ENCODE assay signal across 29 cellular contexts in genomic region chr16:27636453-27637200, GRCh38.
DNase-seq lines count a peak whose midpoint lies in the region; ATAC-seq and TF ChIP-seq lines count a peak whose summit lies in the region.
"Had no signal": no experiment of that assay in that cellular context is flagged by ENCODE, and none has a peak within 500 bp of the region (broad histone marks: within the 10 kb centered on the region; RNA-seq: fewer than 3 reads in every experiment).

No MANE protein-coding gene starts in this region.

- POLR2A ChIA-PET in activated CD4-positive, alpha-beta T cell treated with anti-CD3 and anti-CD28 coated beads, Interleukin-2, amount 10 ng/mL, durations not matched to agents 7 days and 5 days (lab: Charles Lee) = no interaction called here

- peaks cover 0 to 24% (median 0%) of the 10 kb centered on the region in 3 donors for H3K36me3 ChIP-seq in esophagus squamous epithelium
- H3K36me3 ChIP-seq: right atrium auricular region, uterus had no signal

- no peaks in the 10 kb centered on the region for H3K27me3 ChIP-seq in esophagus squamous epithelium
- H3K27me3 ChIP-seq: right atrium auricular region, testis, uterus had no signal

- H3K27ac Mint-ChIP-seq in activated CD4-positive, alpha-beta T cell treated with anti-CD3 and anti-CD28 coated beads, Interleukin-2, amount 10 ng/mL, durations not matched to agents 7 days and 5 days = peak overlapping the region; percentile 39
- peak overlapping the region; percentile 48 for H3K27ac Mint-ChIP-seq in stimulated activated effector memory CD8-positive, alpha-beta T cell treated with anti-CD3 and anti-CD28 coated beads, Interleukin-12 subunit alpha, Interleukin-12 subunit beta, amount 100 ng/mL, for 72 hours
- H3K27ac Mint-ChIP-seq: activated naive CD4-positive, alpha-beta T cell treated with anti-CD3 and anti-CD28 coated beads for 36 hours; activated T-helper 1 cell treated with anti-CD3 and anti-CD28 coated beads, Interleukin-12 subunit alpha, Interleukin-12 subunit beta, Interleukin-2, Interleukin-4 antibody, amounts not matched to agents 30 ng/mL and 10 ng/mL and 1 ng/mL, durations not matched to agents 14 hours and 24 hours and 36 hours; nephron; stimulated activated naive CD8-positive, alpha-beta T cell treated with anti-CD3 and anti-CD28 coated beads, Interleukin-15, Interleukin-2, amounts not matched to agents 100 ng/mL and 50 ng/mL, for 24 hours had no signal

- ATAC-seq in stimulated activated effector memory CD8-positive, alpha-beta T cell treated with anti-CD3 and anti-CD28 coated beads, Interleukin-12 subunit alpha, Interleukin-12 subunit beta, amount 100 ng/mL, for 72 hours = no peak
- no peak for ATAC-seq in GM18868 (IDR thresholded peaks at IDR 0.05; ENCODE audit: unreplicated experiment)
- ATAC-seq: mucosa of descending colon had no signal

- CTCF ChIA-PET in activated CD4-positive, alpha-beta T cell treated with anti-CD3 and anti-CD28 coated beads, Interleukin-2, amount 10 ng/mL, durations not matched to agents 7 days and 5 days (lab: Charles Lee) = interaction anchor here (1.2 kb wide), 1 partner anchor 10 kb away, joined by 6 read pairs; no protein-coding TSS in a partner anchor

- H3K4me1 Mint-ChIP-seq in activated CD4-positive, alpha-beta T cell treated with anti-CD3 and anti-CD28 coated beads, Interleukin-2, amount 10 ng/mL, durations not matched to agents 7 days and 5 days = peaks cover 5% of the 10 kb centered on the region
- peaks cover 12% of the 10 kb centered on the region for H3K4me1 Mint-ChIP-seq in stimulated activated effector memory CD8-positive, alpha-beta T cell treated with anti-CD3 and anti-CD28 coated beads, Interleukin-12 subunit alpha, Interleukin-12 subunit beta, amount 100 ng/mL, for 72 hours
- H3K4me1 Mint-ChIP-seq: CD4-positive, CD25-positive, alpha-beta regulatory T cell had no signal

- TF ChIP-seq CTCF in esophagus squamous epithelium (IDR thresholded peaks at IDR 0.05) = no peak

- intact Hi-C loops in esophagus squamous epithelium (cut with DNase I) = no loop called here

- no peaks in the 10 kb centered on the region for H3K27me3 Mint-ChIP-seq in activated CD4-positive, alpha-beta T cell treated with anti-CD3 and anti-CD28 coated beads, Interleukin-2, amount 10 ng/mL, durations not matched to agents 7 days and 5 days
- H3K27me3 Mint-ChIP-seq: CD4-positive, CD25-positive, alpha-beta regulatory T cell; stimulated activated naive CD8-positive, alpha-beta T cell treated with anti-CD3 and anti-CD28 coated beads, Interleukin-15, Interleukin-2, amounts not matched to agents 100 ng/mL and 50 ng/mL, for 24 hours had no signal

- TF ChIP-seq POLR2A in esophagus squamous epithelium (IDR thresholded peaks at IDR 0.05) = no peak

- no peaks in the 10 kb centered on the region for H3K9me3 ChIP-seq in esophagus squamous epithelium
- H3K9me3 ChIP-seq: mucosa of descending colon, right atrium auricular region, testis, uterus had no signal

- H3K4me1 ChIP-seq in esophagus squamous epithelium = peaks cover 13 to 79% (median 18%) of the 10 kb centered on the region in 3 donors
- H3K4me1 ChIP-seq: right atrium auricular region, testis, uterus had no signal

- no peak for DNase-seq in activated CD4-positive, alpha-beta T cell treated with anti-CD3 and anti-CD28 coated beads, Interleukin-2, amount 10 ng/mL, durations not matched to agents 7 days and 5 days
- no peak for DNase-seq in activated CD4-positive, alpha-beta T cell treated with anti-CD3 and anti-CD28 coated beads for 4 hours
- DNase-seq in NCI-H524 treated with DMSO at 0.1 percent for 48 hours (lab: John Stamatoyannopoulos, UW) = peak; percentile 90
- no peak for DNase-seq in esophagus squamous epithelium (lab: John Stamatoyannopoulos, UW)
- DNase-seq in stimulated activated effector memory CD8-positive, alpha-beta T cell treated with anti-CD3 and anti-CD28 coated beads, Interleukin-12 subunit alpha, Interleukin-12 subunit beta, amount 100 ng/mL, for 72 hours (ENCODE audit: low spot score in 2 of 2) = no peak
- no peak for DNase-seq in OCI-M2 (lab: John Stamatoyannopoulos, UW; ENCODE audit: unreplicated experiment)
- DNase-seq in GM19240 (ENCODE audit: insufficient read length, low spot score) = no peak
- DNase-seq: activated CD4-positive, alpha-beta T cell treated with anti-CD3 and anti-CD28 coated beads, Interleukin-2, amount 50 U/mL, for 48 hours; activated CD8-positive, alpha-beta memory T cell treated with anti-CD3 and anti-CD28 coated beads, Interleukin-2, amount 50 U/mL, for 4 hours; activated naive CD4-positive, alpha-beta T cell treated with anti-CD3 and anti-CD28 coated beads for 36 hours; Calu3; CD4-positive, CD25-positive, alpha-beta regulatory T cell; cerebellar nuclear complex; dermis blood vessel endothelial cell; EL; Karpas-422; mucosa of descending colon; NCI-H2081 treated with DMSO at 0.1 percent for 48 hours; NCI-H345; RPMI8226; testis; uterus had no signal

- no peaks in the 10 kb centered on the region for H3K9me3 Mint-ChIP-seq in activated CD4-positive, alpha-beta T cell treated with anti-CD3 and anti-CD28 coated beads, Interleukin-2, amount 10 ng/mL, durations not matched to agents 7 days and 5 days
- H3K9me3 Mint-ChIP-seq in stimulated activated effector memory CD8-positive, alpha-beta T cell treated with anti-CD3 and anti-CD28 coated beads, Interleukin-12 subunit alpha, Interleukin-12 subunit beta, amount 100 ng/mL, for 72 hours = no peaks in the 10 kb centered on the region
- H3K9me3 Mint-ChIP-seq: activated naive CD4-positive, alpha-beta T cell treated with anti-CD3 and anti-CD28 coated beads for 36 hours; activated T-helper 1 cell treated with anti-CD3 and anti-CD28 coated beads, Interleukin-12 subunit alpha, Interleukin-12 subunit beta, Interleukin-2, Interleukin-4 antibody, amounts not matched to agents 30 ng/mL and 10 ng/mL and 1 ng/mL, durations not matched to agents 14 hours and 24 hours and 36 hours; nephron; stimulated activated naive CD8-positive, alpha-beta T cell treated with anti-CD3 and anti-CD28 coated beads, Interleukin-15, Interleukin-2, amounts not matched to agents 100 ng/mL and 50 ng/mL, for 24 hours had no signal

- peak overlapping the region in 3 of 4 donors; percentile 85 to 91 (median 90) for H3K27ac ChIP-seq in esophagus squamous epithelium
- H3K27ac ChIP-seq: right atrium auricular region, testis, uterus had no signal

- no peaks in the 10 kb centered on the region for H3K36me3 Mint-ChIP-seq in activated CD4-positive, alpha-beta T cell treated with anti-CD3 and anti-CD28 coated beads, Interleukin-2, amount 10 ng/mL, durations not matched to agents 7 days and 5 days (ENCODE audit: low read depth)
- no peaks in the 10 kb centered on the region for H3K36me3 Mint-ChIP-seq in stimulated activated effector memory CD8-positive, alpha-beta T cell treated with anti-CD3 and anti-CD28 coated beads, Interleukin-12 subunit alpha, Interleukin-12 subunit beta, amount 100 ng/mL, for 72 hours

- 75 to 81% methylated on average over 3 to 5 of the region's 7 CpGs for WGBS in esophagus squamous epithelium, 2 donors

- no peak overlapping the region for H3K4me3 ChIP-seq in esophagus squamous epithelium
- H3K4me3 ChIP-seq: lung, mucosa of descending colon, right atrium auricular region, smooth muscle cell, testis, uterus had no signal

- H3K4me3 Mint-ChIP-seq in activated CD4-positive, alpha-beta T cell treated with anti-CD3 and anti-CD28 coated beads, Interleukin-2, amount 10 ng/mL, durations not matched to agents 7 days and 5 days = no peak overlapping the region
- H3K4me3 Mint-ChIP-seq in stimulated activated effector memory CD8-positive, alpha-beta T cell treated with anti-CD3 and anti-CD28 coated beads, Interleukin-12 subunit alpha, Interleukin-12 subunit beta, amount 100 ng/mL, for 72 hours = no peak overlapping the region
- H3K4me3 Mint-ChIP-seq: activated naive CD4-positive, alpha-beta T cell treated with anti-CD3 and anti-CD28 coated beads for 36 hours; activated T-helper 1 cell treated with anti-CD3 and anti-CD28 coated beads, Interleukin-12 subunit alpha, Interleukin-12 subunit beta, Interleukin-2, Interleukin-4 antibody, amounts not matched to agents 30 ng/mL and 10 ng/mL and 1 ng/mL, durations not matched to agents 14 hours and 24 hours and 36 hours; CD4-positive, CD25-positive, alpha-beta regulatory T cell; nephron; stimulated activated naive CD8-positive, alpha-beta T cell treated with anti-CD3 and anti-CD28 coated beads, Interleukin-15, Interleukin-2, amounts not matched to agents 100 ng/mL and 50 ng/mL, for 24 hours had no signal
